Comparison of ENCODE assay signal across 15 cellular contexts in genomic region chr19:16013181-16013850, GRCh38.
DNase-seq lines count a peak whose midpoint lies in the region; ATAC-seq, FAIRE-seq and TF ChIP-seq lines count a peak whose summit lies in the region.
"Had no signal": no experiment of that assay in that cellular context is flagged by ENCODE, and none has a peak within 500 bp of the region (broad histone marks: within the 10 kb centered on the region; RNA-seq: fewer than 3 reads in every experiment).

No MANE protein-coding gene starts in this region.

- H3K4me2 ChIP-seq in astrocyte (ENCODE audit: low read length) (no peak overlapping the region), osteoblast (ENCODE audit: insufficient read depth, low read length) (no peak overlapping the region), HepG2 (ENCODE audit: low read depth, low read length) (no peak overlapping the region)
- H3K4me2 ChIP-seq: A549 had no signal

- in situ Hi-C loops in HepG2 (cut with HindIII; ENCODE audit: extremely low pct_ligation_motif_present, low pct_unique_long_range_greater_than_20kb) = no loop called here

- H3K9ac ChIP-seq in astrocyte (ENCODE audit: low read length) (no peak overlapping the region), HepG2 (ENCODE audit: insufficient read depth, low read depth, low read length) (no peak overlapping the region)

- H3K27ac Mint-ChIP-seq in astrocyte (ENCODE audit: unreplicated experiment) = peak overlapping the region; percentile 53
- H3K27ac Mint-ChIP-seq: CD8-positive, alpha-beta T cell had no signal

- no peak for TF ChIP-seq POLR2A in HepG2 (IDR thresholded peaks at IDR 0.05; ENCODE audit: insufficient read depth in 1 of 2, low read depth in 2 of 2, low read length in 2 of 2)

- H3K4me3 Mint-ChIP-seq in astrocyte (ENCODE audit: unreplicated experiment) = no peak overlapping the region
- H3K4me3 Mint-ChIP-seq: CD8-positive, alpha-beta T cell had no signal

- H2AFZ ChIP-seq in astrocyte (ENCODE audit: low read depth, low read length) = no peak overlapping the region
- no peak overlapping the region for H2AFZ ChIP-seq in osteoblast (ENCODE audit: low read length)
- H2AFZ ChIP-seq in HepG2 (ENCODE audit: low read length) = no peak overlapping the region

- no TSS peak for BruUV-seq in HepG2 (replicated peaks; lab: Mats Ljungman, UMichigan)

- DNase-seq in cardiac septum (ENCODE audit: low spot score) (peak; percentile 60), left ventricle myocardium inferior (no peak), astrocyte (ENCODE audit: low read depth) (no peak), osteoblast (ENCODE audit: insufficient read length, low spot score, missing footprints) (peak; percentile 39), HepG2 (ENCODE audit: low spot score) (no peak)
- DNase-seq: BE2C; CD8-positive, alpha-beta T cell; COR-L47; GF-D8 had no signal

- H3K27ac ChIP-seq in left ventricle myocardium inferior (replicated peaks) (no peak overlapping the region), astrocyte (ENCODE audit: low read depth, low read length) (no peak overlapping the region), osteoblast (ENCODE audit: low read depth, low read length) (no peak overlapping the region), HepG2 (ENCODE audit: extremely low read length, insufficient read depth, low read length) (no peak overlapping the region)
- H3K27ac ChIP-seq: A549, C4-2B had no signal

- TF ChIP-seq RAD21 in HepG2 (CRISPR knock-in tag; IDR thresholded peaks at IDR 0.05) = no peak

- TF ChIP-seq EP300 in HepG2 (IDR thresholded peaks at IDR 0.05; ENCODE audit: low read depth in 2 of 2, low read length in 2 of 2) = no peak
- no peak for TF ChIP-seq EP300 in HepG2 (CRISPR knock-in tag; IDR thresholded peaks at IDR 0.05; ENCODE audit: borderline replicate concordance)

- H3K4me1 ChIP-seq in left ventricle myocardium inferior (no peaks in the 10 kb centered on the region), astrocyte (ENCODE audit: insufficient read depth, low read length) (no peaks in the 10 kb centered on the region), osteoblast (ENCODE audit: insufficient read depth, low read length) (no peaks in the 10 kb centered on the region), HepG2 (ENCODE audit: insufficient read depth, low read length) (no peaks in the 10 kb centered on the region)
- H3K4me1 ChIP-seq: A549, BE2C, HAP-1 had no signal

- no peaks in the 10 kb centered on the region for H3K36me3 ChIP-seq in left ventricle myocardium inferior
- no peaks in the 10 kb centered on the region for H3K36me3 ChIP-seq in astrocyte (ENCODE audit: insufficient read depth, low read length)
- no peaks in the 10 kb centered on the region for H3K36me3 ChIP-seq in osteoblast (ENCODE audit: insufficient read depth, low read length)
- no peaks in the 10 kb centered on the region for H3K36me3 ChIP-seq in HepG2 (replicated peaks in 1 of 2; ENCODE audit: control insufficient read depth in 1 of 2, insufficient read depth in 2 of 2, low read length in 2 of 2)
- H3K36me3 ChIP-seq: BE2C, HAP-1 had no signal

- H3K9me3 Mint-ChIP-seq in astrocyte (ENCODE audit: unreplicated experiment) = peaks cover 19% of the 10 kb centered on the region
- H3K9me3 Mint-ChIP-seq: CD8-positive, alpha-beta T cell had no signal

- intact Hi-C loops in cardiac septum (cut with DNase I) = no loop called here
- intact Hi-C loops in left ventricle myocardium inferior (cut with micrococcal nuclease) = no loop called here
- intact Hi-C loops in HepG2 (cut with micrococcal nuclease; ENCODE audit: unreplicated experiment) = no loop called here

- H3K79me2 ChIP-seq in astrocyte (ENCODE audit: insufficient read depth, low read length) (no peaks in the 10 kb centered on the region), osteoblast (ENCODE audit: insufficient read depth, low read length) (no peaks in the 10 kb centered on the region), HepG2 (ENCODE audit: insufficient read depth, low read length) (no peaks in the 10 kb centered on the region)

- H4K20me1 ChIP-seq in astrocyte (ENCODE audit: insufficient read depth, low read length) (no peaks in the 10 kb centered on the region), osteoblast (ENCODE audit: insufficient read depth, low read length) (no peaks in the 10 kb centered on the region), HepG2 (ENCODE audit: insufficient read depth, low read length) (no peaks in the 10 kb centered on the region)

- POLR2A ChIA-PET in HepG2 (lab: Yijun Ruan, JAX) = no interaction called here

- no peaks in the 10 kb centered on the region for H3K36me3 Mint-ChIP-seq in astrocyte (ENCODE audit: low read depth, unreplicated experiment)
- H3K36me3 Mint-ChIP-seq: CD8-positive, alpha-beta T cell had no signal

- no peaks in the 10 kb centered on the region for H3K4me1 Mint-ChIP-seq in astrocyte (ENCODE audit: low read depth, unreplicated experiment)

- FAIRE-seq in astrocyte (lab: Jason Lieb, UNC) (no peak), HepG2 (lab: Jason Lieb, UNC) (no peak)
- FAIRE-seq: A549, H1, HTR-8/SVneo had no signal

- CTCF ChIA-PET in HepG2 (lab: Yijun Ruan, JAX; ENCODE audit: low intra/inter-chr PET ratio, low total read pairs) = no interaction called here

- H3K27me3 ChIP-seq in left ventricle myocardium inferior (ENCODE audit: low read depth) (no peaks in the 10 kb centered on the region), astrocyte (ENCODE audit: insufficient read depth, low read length) (no peaks in the 10 kb centered on the region), osteoblast (ENCODE audit: insufficient read depth, low read length) (no peaks in the 10 kb centered on the region), HepG2 (ENCODE audit: control insufficient read depth in 1 of 2, insufficient read depth in 2 of 2, low read length in 2 of 2) (no peaks in the 10 kb centered on the region)
- H3K27me3 ChIP-seq: BE2C had no signal

- H3K9me3 ChIP-seq in left ventricle myocardium inferior (replicated peaks) (no peaks in the 10 kb centered on the region), astrocyte (ENCODE audit: insufficient read depth, low read depth, low read length) (no peaks in the 10 kb centered on the region), osteoblast (ENCODE audit: low read depth, low read length) (no peaks in the 10 kb centered on the region), HepG2 (ENCODE audit: low read length) (no peaks in the 10 kb centered on the region)
- H3K9me3 ChIP-seq: A549, BE2C, HAP-1 had no signal

- no peak for TF ChIP-seq CTCF in left ventricle myocardium inferior (IDR thresholded peaks at IDR 0.05; ENCODE audit: borderline replicate concordance)
- TF ChIP-seq CTCF in astrocyte (IDR thresholded peaks at IDR 0.05; ENCODE audit: insufficient read depth, low read depth, low read length) = no peak
- TF ChIP-seq CTCF in osteoblast (IDR thresholded peaks at IDR 0.05; ENCODE audit: extremely low read depth, low read depth, low read length) = no peak
- TF ChIP-seq CTCF in HepG2 (CRISPR knock-in tag; IDR thresholded peaks at IDR 0.05) = no peak

- ATAC-seq in HepG2 (no peak), HG03571 (IDR thresholded peaks at IDR 0.05; ENCODE audit: unreplicated experiment) (no peak)
- ATAC-seq: A549; CD8-positive, alpha-beta T cell had no signal

- H3K27me3 Mint-ChIP-seq in astrocyte (ENCODE audit: low read depth, unreplicated experiment) = no peaks in the 10 kb centered on the region

- WGBS in HepG2 (ENCODE audit: low lambda C conversion rate) = 66% methylated on average over 5 of the region's 11 CpGs

- H3K4me3 ChIP-seq in left ventricle myocardium inferior = no peak overlapping the region
- H3K4me3 ChIP-seq in astrocyte (ENCODE audit: insufficient read depth, low read depth, low read length) = no peak overlapping the region
- H3K4me3 ChIP-seq in osteoblast (ENCODE audit: insufficient read depth, low read length) = no peak overlapping the region
- no peak overlapping the region for H3K4me3 ChIP-seq in HepG2 (replicated peaks in 1 of 3; ENCODE audit: insufficient read depth in 1 of 3, low read depth in 2 of 3, low read length in 3 of 3)
- H3K4me3 ChIP-seq: A549, HAP-1 had no signal

TF ChIP-seq in HepG2, 621 proteins besides CTCF, POLR2A, EP300 and RAD21:
- TF ChIP-seq THYN1 (CRISPR knock-in tag; IDR thresholded peaks at IDR 0.05; ENCODE audit: borderline replicate concordance, low read depth) (no peak), ZNF614 (CRISPR knock-in tag; IDR thresholded peaks at IDR 0.05; ENCODE audit: borderline replicate concordance) (no peak), GABPB1 (CRISPR knock-in tag; IDR thresholded peaks at IDR 0.05) (no peak), TBL1XR1 (IDR thresholded peaks at IDR 0.05; ENCODE audit: borderline replicate concordance, low read length, partially characterized antibody) (no peak), SPEN (CRISPR knock-in tag; IDR thresholded peaks at IDR 0.05; ENCODE audit: low read depth) (no peak), ZNF205 (CRISPR knock-in tag; IDR thresholded peaks at IDR 0.05) (no peak), IKZF4 (CRISPR knock-in tag; IDR thresholded peaks at IDR 0.05; ENCODE audit: borderline replicate concordance, low read depth, not compliant biosample characterization) (no peak), TAF15 (IDR thresholded peaks at IDR 0.05; ENCODE audit: low read depth, low read length, poor library complexity, severe bottlenecking) (no peak), ZNF883 (CRISPR knock-in tag; IDR thresholded peaks at IDR 0.05; ENCODE audit: not compliant biosample characterization) (no peak), ZNF770 (CRISPR knock-in tag; IDR thresholded peaks at IDR 0.05) (no peak), BATF2 (CRISPR knock-in tag; IDR thresholded peaks at IDR 0.05) (no peak), ZNF550 (CRISPR knock-in tag; IDR thresholded peaks at IDR 0.05; ENCODE audit: borderline replicate concordance) (no peak)

Comparison
In these comparisons a context has a peak if more than half of its experiments do, and no peak if none do; other contexts are left out.
1. DNase-seq: peak in cardiac septum (single experiment) and osteoblast (single experiment); none in left ventricle myocardium inferior (single experiment), astrocyte (single experiment) and HepG2 (single experiment).